In the genomic region with DNA sequence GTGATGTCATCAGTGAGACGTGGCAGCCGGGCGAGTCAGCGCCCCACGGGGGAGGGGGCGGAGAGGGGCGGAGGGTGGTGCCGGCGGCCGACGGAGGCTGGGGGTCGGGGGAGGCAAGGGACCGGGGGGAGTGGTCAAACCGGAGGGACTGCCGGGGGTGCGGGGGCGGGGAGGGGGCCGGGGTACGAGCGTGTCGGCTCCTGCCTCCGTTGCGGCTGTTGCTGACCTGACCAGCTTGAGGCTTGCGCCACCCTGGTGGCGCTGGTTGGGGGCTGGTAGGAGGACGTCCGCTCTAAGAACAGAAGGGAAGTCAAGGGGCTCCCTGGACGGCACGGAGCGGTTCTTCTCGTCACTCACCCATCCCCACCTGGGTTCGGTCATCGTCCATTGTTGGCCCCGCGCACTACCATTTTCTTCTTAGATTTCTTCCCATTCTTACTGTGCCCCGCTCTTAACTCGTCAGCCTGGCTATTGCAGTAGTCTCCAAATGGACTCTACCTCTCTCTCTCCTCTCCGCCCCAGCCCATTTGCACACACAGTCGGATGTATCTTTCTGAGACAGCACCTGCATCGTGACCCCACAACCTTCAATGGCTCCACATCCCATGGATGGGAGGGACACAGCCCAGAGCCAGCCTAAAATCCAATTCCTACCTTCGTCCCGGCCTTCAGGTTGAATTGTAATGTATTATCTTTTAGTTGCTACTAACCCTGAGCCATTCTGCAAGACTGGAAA, we compare ENCODE assay signal across 8 cellular contexts. TPM values are rescaled to one million over a fixed set of nuclear protein-coding genes. Genes with fewer than 3 reads are reported as not detected.
DNase-seq lines count a peak whose midpoint lies in the region; ATAC-seq and TF ChIP-seq lines count a peak whose summit lies in the region.

No MANE protein-coding gene starts in this region.

- ATAC-seq in GM21390 (IDR thresholded peaks at IDR 0.05; ENCODE audit: unreplicated experiment) = peak; percentile 27
- peak; percentile 48 for ATAC-seq in sciatic nerve

- H3K27me3 ChIP-seq in cardiac muscle cell = no peaks in the 10 kb centered on the region

- intact Hi-C loops in sciatic nerve (cut with DNase I) = no loop called here

- peak overlapping the region; percentile 61 for H3K4me3 ChIP-seq in WI38 (ENCODE audit: low read depth, low read length)
- H3K4me3 ChIP-seq in cardiac muscle cell = peak overlapping the region; percentile 37

- DNase-seq in GDM1 (lab: John Stamatoyannopoulos, UW) (peak; percentile 58), HS-5 (ENCODE audit: low read depth) (peak; percentile 15), cardiac muscle cell (ENCODE audit: low read depth in 1 of 2, low spot score in 1 of 2) (no peak), sciatic nerve (ENCODE audit: low spot score) (no peak), T-helper 9 cell (no peak)
- no peak for DNase-seq in activated CD8-positive, alpha-beta memory T cell treated with anti-CD3 and anti-CD28 coated beads, Interleukin-2, amount 50 U/mL, for 48 hours

- H3K36me3 ChIP-seq in cardiac muscle cell = no peaks in the 10 kb centered on the region

- TF ChIP-seq CTCF in WI38 (IDR thresholded peaks at IDR 0.05; ENCODE audit: low read depth, low read length) (no peak), cardiac muscle cell (IDR thresholded peaks at IDR 0.05; ENCODE audit: low read depth, low read length) (peak; percentile 23)

- no peaks in the 10 kb centered on the region for H3K9me3 ChIP-seq in cardiac muscle cell (ENCODE audit: low read depth)

- peak overlapping the region; percentile 93 for H3K27ac ChIP-seq in cardiac muscle cell

- peaks cover 10% of the 10 kb centered on the region for H3K4me1 ChIP-seq in cardiac muscle cell (ENCODE audit: low read depth)

RNA-seq across cellular contexts. Expression of gene RAB1A, which starts 0.7 kb away (rescaled TPM):
- total RNA-seq in cardiac muscle cell (47.1 and 59.1 TPM in 2 replicates), sciatic nerve (100 TPM)
- 216 and 233 TPM in 2 replicates for polyA plus RNA-seq in cardiac muscle cell

Comparison
In these comparisons a context has a peak if more than half of its experiments do, and no peak if none do; other contexts are left out.
1. DNase-seq: peak in GDM1 (single experiment) and HS-5 (single experiment); none in cardiac muscle cell (0 of 2), sciatic nerve (single experiment), T-helper 9 cell (single experiment) and activated CD8-positive, alpha-beta memory T cell treated with anti-CD3 and anti-CD28 coated beads, Interleukin-2, amount 50 U/mL, for 48 hours (single experiment).